Comparison of ENCODE assay signal across 19 cellular contexts in the genomic region with DNA sequence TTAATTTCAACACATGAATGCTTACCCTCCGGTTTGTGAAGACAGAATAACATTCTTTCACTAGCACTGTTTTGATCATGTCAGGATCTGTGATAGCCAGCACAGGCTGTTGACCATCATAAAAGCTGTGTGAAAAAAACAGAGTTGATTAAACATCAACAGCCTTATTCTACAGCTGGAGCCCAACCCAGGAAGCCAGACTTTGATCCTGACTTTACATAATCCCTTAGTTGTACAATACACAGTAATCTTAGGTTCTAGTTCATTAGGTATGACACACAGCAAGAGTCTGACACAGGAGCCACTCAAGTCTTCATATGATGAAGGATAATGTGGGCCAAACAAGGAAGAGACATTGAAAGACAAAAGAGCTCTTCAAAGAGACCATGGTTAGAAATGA. TPM values are rescaled to one million over a fixed set of nuclear protein-coding genes. Genes with fewer than 3 reads are reported as not detected.
DNase-seq lines count a peak whose midpoint lies in the region; ATAC-seq, FAIRE-seq and TF ChIP-seq lines count a peak whose summit lies in the region.
"Had no signal": no experiment of that assay in that cellular context is flagged by ENCODE, and none has a peak within 500 bp of the region (broad histone marks: within the 10 kb centered on the region; RNA-seq: fewer than 3 reads in every experiment).

No MANE protein-coding gene starts in this region.

- no peak overlapping the region for H3K4me3 ChIP-seq in Peyer's patch
- no peak overlapping the region for H3K4me3 ChIP-seq in HepG2 (replicated peaks in 1 of 3; ENCODE audit: insufficient read depth in 1 of 3, low read depth in 2 of 3, low read length in 3 of 3)
- H3K4me3 ChIP-seq: GM23338, K562 had no signal

- peak in 1 of 2 experiments; percentile 72; a peak in 1 of 4 replicates for TF ChIP-seq EP300 in HepG2 (IDR thresholded peaks at IDR 0.05; ENCODE audit: low read depth in 2 of 2, low read length in 2 of 2)
- no peak for TF ChIP-seq EP300 in HepG2 (CRISPR knock-in tag; IDR thresholded peaks at IDR 0.05; ENCODE audit: borderline replicate concordance)

- FAIRE-seq in HepG2 (lab: Jason Lieb, UNC) (peak; percentile 42), GM19239 (lab: Jason Lieb, UNC) (no peak)
- FAIRE-seq: G401.6, K562 had no signal

- peak overlapping the region; percentile 51 for H3K4me2 ChIP-seq in HepG2 (ENCODE audit: low read depth, low read length)
- H3K4me2 ChIP-seq: GM23338 had no signal

- H2AFZ ChIP-seq in HepG2 (ENCODE audit: low read length): no peak overlapping the region
- H2AFZ ChIP-seq: GM23338 had no signal

- no peaks in the 10 kb centered on the region for H3K79me2 ChIP-seq in HepG2 (ENCODE audit: insufficient read depth, low read length)

- H3K4me1 ChIP-seq in Peyer's patch (peaks cover 0 to 3% (median 0%) of the 10 kb centered on the region in 4 donors), HepG2 (ENCODE audit: insufficient read depth, low read length) (peaks cover 31% of the 10 kb centered on the region)

- DNase-seq in Peyer's patch (peak in 1 of 3 donors; percentile 75), epithelial cell of prostate (ENCODE audit: low read depth, low spot score) (no peak), HepG2 (ENCODE audit: low spot score) (peak; percentile 85), renal cortical epithelial cell (ENCODE audit: low read depth) (peak; percentile 85), SHP77 treated with DMSO at 0.1 percent for 48 hours (lab: John Stamatoyannopoulos, UW) (no peak), NCI-H82 treated with DMSO at 0.1 percent for 48 hours (lab: John Stamatoyannopoulos, UW; ENCODE audit: unreplicated experiment) (no peak), GM19239 (ENCODE audit: insufficient read length, low spot score) (no peak)
- DNase-seq: C1 segment of cervical spinal cord, HCEC 1CT, NCI-H1105 treated with DMSO at 0.1 percent for 48 hours, NCI-H1694 treated with DMSO at 0.1 percent for 48 hours, NCI-H510A, NCI-H82, PC-3, SW 1271 had no signal

- in situ Hi-C loops in HepG2 (cut with HindIII; ENCODE audit: extremely low pct_ligation_motif_present, low pct_unique_long_range_greater_than_20kb): no loop called here

- POLR2A ChIA-PET in HepG2 (lab: Yijun Ruan, JAX): interaction anchor here (0.7 to 1.2 kb wide), 4 partner anchors 12 to 156 kb away, joined by 3 to 5 read pairs (median 3); partner anchors contain the start of genes TRIM4 and ZSCAN25

- H3K9ac ChIP-seq in HepG2 (ENCODE audit: insufficient read depth, low read depth, low read length): no peak overlapping the region

- CTCF ChIA-PET in HepG2 (lab: Yijun Ruan, JAX; ENCODE audit: low intra/inter-chr PET ratio, low total read pairs): no interaction called here

- intact Hi-C loops in HepG2 (cut with micrococcal nuclease; ENCODE audit: unreplicated experiment): no loop called here

- no peaks in the 10 kb centered on the region for H4K20me1 ChIP-seq in HepG2 (ENCODE audit: insufficient read depth, low read length)

- H3K36me3 ChIP-seq in Peyer's patch: no peaks in the 10 kb centered on the region
- H3K36me3 ChIP-seq in HepG2 (replicated peaks in 1 of 2; ENCODE audit: control insufficient read depth in 1 of 2, insufficient read depth in 2 of 2, low read length in 2 of 2): no peaks in the 10 kb centered on the region

- peak; percentile 84 for ATAC-seq in HepG2
- ATAC-seq: GM23338, K562, PC-3 had no signal

- WGBS in HepG2 (ENCODE audit: low lambda C conversion rate): 4% methylated on average over 1 of the region's 1 CpG

- H3K27me3 ChIP-seq in Peyer's patch: no peaks in the 10 kb centered on the region
- H3K27me3 ChIP-seq in HepG2 (ENCODE audit: control insufficient read depth in 1 of 2, insufficient read depth in 2 of 2, low read length in 2 of 2): no peaks in the 10 kb centered on the region

- H3K9me3 ChIP-seq in Peyer's patch: no peaks in the 10 kb centered on the region
- H3K9me3 ChIP-seq in HepG2 (ENCODE audit: low read length): peaks cover 10% of the 10 kb centered on the region; the same call in 1 of the 2 replicates

- H3K27ac ChIP-seq in Peyer's patch (peak overlapping the region in 3 of 4 donors; percentile 30 to 72 (median 69)), epithelial cell of prostate (peak overlapping the region; percentile 33), HepG2 (ENCODE audit: extremely low read length, insufficient read depth, low read length) (peak overlapping the region; percentile 20)

- peak in 1 of 2 donors; percentile 21 for TF ChIP-seq POLR2A in Peyer's patch (IDR thresholded peaks at IDR 0.05)
- TF ChIP-seq POLR2A in HepG2 (IDR thresholded peaks at IDR 0.05; ENCODE audit: insufficient read depth in 1 of 2, low read depth in 2 of 2, low read length in 2 of 2): no peak

- TF ChIP-seq RAD21 in HepG2 (CRISPR knock-in tag; IDR thresholded peaks at IDR 0.05): no peak

- BruUV-seq in HepG2 (replicated peaks; lab: Mats Ljungman, UMichigan): no TSS peak

- TF ChIP-seq CTCF in Peyer's patch (IDR thresholded peaks at IDR 0.05): no peak
- TF ChIP-seq CTCF in HepG2 (CRISPR knock-in tag; IDR thresholded peaks at IDR 0.05): no peak

RNA-seq across cellular contexts. Expression of gene CYP3A4, which starts 11.4 kb away (rescaled TPM):
- 1,000 to 10,000 TPM in 1 of 4 donors, 100 to 1,000 TPM in 2, 10 to 100 TPM in 1; 16.5 to 3,180 (median 690) TPM for total RNA-seq in Peyer's patch
- 0.11 and 0.35 TPM in 2 replicates for total RNA-seq in HepG2 (2016; rRNA removed; fragmentation: Illumina TruSeq; extraction: Trizol)
- 0.09 TPM in 1 of 2 replicates, not detected in the other for total RNA-seq in HepG2 (2016; cell fraction: cytosol; rRNA removed; fragmentation: Illumina TruSeq; extraction: Trizol; ENCODE audit: low read depth)
- 0.17 and 0.18 TPM in 2 replicates for total RNA-seq in HepG2 (2016; cell fraction: insoluble cytoplasmic fraction; rRNA removed; fragmentation: Illumina TruSeq; extraction: Trizol)
- total RNA-seq in HepG2 (2016; cell fraction: membrane; rRNA removed; fragmentation: Illumina TruSeq; extraction: Trizol): 0.25 and 0.28 TPM in 2 replicates
- 0.53 TPM in 1 of 2 replicates, not detected in the other for total RNA-seq in HepG2 (2016; cell fraction: nucleus; rRNA removed; fragmentation: Illumina TruSeq; extraction: Trizol)
- polyA plus RNA-seq in HepG2 (2011; rRNA removed): 0.07 and 0.24 TPM in 2 replicates
- polyA plus RNA-seq in HepG2 (2011; cell fraction: cytosol; rRNA removed): 0.07 and 0.10 TPM in 2 replicates
- polyA plus RNA-seq in HepG2 (2011; cell fraction: nucleus; rRNA removed): 0.13 and 0.28 TPM in 2 replicates
- polyA plus RNA-seq in HepG2 (2012): 0.32 and 0.55 TPM in 2 replicates
- polyA plus RNA-seq in HepG2 (2016; cell fraction: cytosol; fragmentation: Illumina TruSeq; extraction: Trizol; ENCODE audit: low read depth): 0.09 TPM in 1 of 2 replicates, not detected in the other
- 0.21 and 0.24 TPM in 2 replicates for polyA plus RNA-seq in HepG2 (2016; cell fraction: insoluble cytoplasmic fraction; fragmentation: Illumina TruSeq; extraction: Trizol; ENCODE audit: low read depth)
- 0.07 and 0.09 TPM in 2 replicates for polyA plus RNA-seq in HepG2 (2016; cell fraction: membrane; fragmentation: Illumina TruSeq; extraction: Trizol; ENCODE audit: low read depth)
- 0.31 and 0.35 TPM in 2 replicates for polyA plus RNA-seq in HepG2 (2016; cell fraction: nucleus; fragmentation: Illumina TruSeq; extraction: Trizol; ENCODE audit: insufficient read depth, low read depth)
- polyA minus RNA-seq in HepG2 (2011; rRNA and poly(A)+ RNA removed; ENCODE audit: low replicate concordance): 0.08 TPM in 1 of 2 replicates, not detected in the other
- polyA minus RNA-seq in HepG2 (2011; cell fraction: cytosol; rRNA and poly(A)+ RNA removed): not detected in 2 replicates
- polyA minus RNA-seq in HepG2 (2011; cell fraction: nucleus; rRNA and poly(A)+ RNA removed): 0.75 TPM in 1 of 2 replicates, not detected in the other
- 0.69 TPM in 1 of 2 replicates, not detected in the other for total RNA-seq in renal cortical epithelial cell
- total RNA-seq: GM23338, PC-3, SK-MEL-5 had no signal
- polyA plus RNA-seq: GM23338 had no signal

RNA-seq across cellular contexts. Expression of gene CYP3A7, which starts 37.6 kb away (rescaled TPM):
- total RNA-seq in Peyer's patch (1 to 10 TPM in 1 of 4 donors, under 1 TPM in 1, not detected in 2; 0.76 to 5.3 TPM), HepG2 (2016; rRNA removed; fragmentation: Illumina TruSeq; extraction: Trizol) (6.4 and 6.6 TPM in 2 replicates), renal cortical epithelial cell (not detected in 2 replicates)
- total RNA-seq in HepG2 (2016; cell fraction: cytosol; rRNA removed; fragmentation: Illumina TruSeq; extraction: Trizol; ENCODE audit: low read depth): 1.1 and 1.4 TPM in 2 replicates
- total RNA-seq in HepG2 (2016; cell fraction: insoluble cytoplasmic fraction; rRNA removed; fragmentation: Illumina TruSeq; extraction: Trizol): 5.7 and 6.4 TPM in 2 replicates
- total RNA-seq in HepG2 (2016; cell fraction: membrane; rRNA removed; fragmentation: Illumina TruSeq; extraction: Trizol): 2.3 and 2.5 TPM in 2 replicates
- 6.7 and 7.7 TPM in 2 replicates for total RNA-seq in HepG2 (2016; cell fraction: nucleus; rRNA removed; fragmentation: Illumina TruSeq; extraction: Trizol)
- polyA plus RNA-seq in HepG2 (2011; rRNA removed): 5.7 and 5.8 TPM in 2 replicates
- 1.5 and 3.1 TPM in 2 replicates for polyA plus RNA-seq in HepG2 (2011; cell fraction: cytosol; rRNA removed)
- 5.9 and 6.8 TPM in 2 replicates for polyA plus RNA-seq in HepG2 (2011; cell fraction: nucleus; rRNA removed)
- 10.4 and 10.9 TPM in 2 replicates for polyA plus RNA-seq in HepG2 (2012)
- 0.79 and 0.80 TPM in 2 replicates for polyA plus RNA-seq in HepG2 (2016; cell fraction: cytosol; fragmentation: Illumina TruSeq; extraction: Trizol; ENCODE audit: low read depth)
- 5.8 and 6.0 TPM in 2 replicates for polyA plus RNA-seq in HepG2 (2016; cell fraction: insoluble cytoplasmic fraction; fragmentation: Illumina TruSeq; extraction: Trizol; ENCODE audit: low read depth)
- polyA plus RNA-seq in HepG2 (2016; cell fraction: membrane; fragmentation: Illumina TruSeq; extraction: Trizol; ENCODE audit: low read depth): 1.9 and 2.2 TPM in 2 replicates
- 7.5 and 7.8 TPM in 2 replicates for polyA plus RNA-seq in HepG2 (2016; cell fraction: nucleus; fragmentation: Illumina TruSeq; extraction: Trizol; ENCODE audit: insufficient read depth, low read depth)
- 0.38 TPM in 1 of 2 replicates, not detected in the other for polyA minus RNA-seq in HepG2 (2011; rRNA and poly(A)+ RNA removed; ENCODE audit: low replicate concordance)
- polyA minus RNA-seq in HepG2 (2011; cell fraction: cytosol; rRNA and poly(A)+ RNA removed): 1.8 and 1.9 TPM in 2 replicates
- 5.2 and 8.2 TPM in 2 replicates for polyA minus RNA-seq in HepG2 (2011; cell fraction: nucleus; rRNA and poly(A)+ RNA removed)
- total RNA-seq: GM23338, K562, PC-3, SK-MEL-5 had no signal

RNA-seq across cellular contexts. Expression of gene CYP3A43, which starts 55.2 kb away (rescaled TPM):
- total RNA-seq in Peyer's patch: under 1 TPM in 1 of 4 donors, not detected in 3; 0.95 TPM
- total RNA-seq in HepG2 (2016; rRNA removed; fragmentation: Illumina TruSeq; extraction: Trizol): 0.55 and 3.1 TPM in 2 replicates
- total RNA-seq in HepG2 (2016; cell fraction: cytosol; rRNA removed; fragmentation: Illumina TruSeq; extraction: Trizol; ENCODE audit: low read depth): 0.53 and 1.0 TPM in 2 replicates
- total RNA-seq in HepG2 (2016; cell fraction: insoluble cytoplasmic fraction; rRNA removed; fragmentation: Illumina TruSeq; extraction: Trizol): 0.18 and 2.9 TPM in 2 replicates
- 0.31 and 0.69 TPM in 2 replicates for total RNA-seq in HepG2 (2016; cell fraction: membrane; rRNA removed; fragmentation: Illumina TruSeq; extraction: Trizol)
- total RNA-seq in HepG2 (2016; cell fraction: nucleus; rRNA removed; fragmentation: Illumina TruSeq; extraction: Trizol): 5.4 and 8.3 TPM in 2 replicates
- 2.3 and 2.4 TPM in 2 replicates for polyA plus RNA-seq in HepG2 (2011; rRNA removed)
- 0.54 and 0.79 TPM in 2 replicates for polyA plus RNA-seq in HepG2 (2011; cell fraction: cytosol; rRNA removed)
- 3.7 and 7.4 TPM in 2 replicates for polyA plus RNA-seq in HepG2 (2011; cell fraction: nucleus; rRNA removed)
- 1.7 and 4.7 TPM in 2 replicates for polyA plus RNA-seq in HepG2 (2012)
- 0.09 and 0.25 TPM in 2 replicates for polyA plus RNA-seq in HepG2 (2016; cell fraction: cytosol; fragmentation: Illumina TruSeq; extraction: Trizol; ENCODE audit: low read depth)
- polyA plus RNA-seq in HepG2 (2016; cell fraction: insoluble cytoplasmic fraction; fragmentation: Illumina TruSeq; extraction: Trizol; ENCODE audit: low read depth): 0.34 TPM in 1 of 2 replicates, not detected in the other
- polyA plus RNA-seq in HepG2 (2016; cell fraction: membrane; fragmentation: Illumina TruSeq; extraction: Trizol; ENCODE audit: low read depth): 0.28 TPM in 1 of 2 replicates, not detected in the other
- 5.7 and 6.2 TPM in 2 replicates for polyA plus RNA-seq in HepG2 (2016; cell fraction: nucleus; fragmentation: Illumina TruSeq; extraction: Trizol; ENCODE audit: insufficient read depth, low read depth)
- polyA minus RNA-seq in HepG2 (2011; rRNA and poly(A)+ RNA removed; ENCODE audit: low replicate concordance): not detected in 2 replicates
- not detected in 2 replicates for polyA minus RNA-seq in HepG2 (2011; cell fraction: cytosol; rRNA and poly(A)+ RNA removed)
- polyA minus RNA-seq in HepG2 (2011; cell fraction: nucleus; rRNA and poly(A)+ RNA removed): 7.3 and 8.2 TPM in 2 replicates
- total RNA-seq in renal cortical epithelial cell: not detected in 2 replicates
- total RNA-seq: GM23338, K562, PC-3, SK-MEL-5 had no signal
- polyA plus RNA-seq: GM23338, K562 had no signal

Comparison
In these comparisons a context has a peak if more than half of its experiments do, and no peak if none do; other contexts are left out.
1. DNase-seq: peak in HepG2 (single experiment) and renal cortical epithelial cell (single experiment); none in epithelial cell of prostate (single experiment), SHP77 treated with DMSO at 0.1 percent for 48 hours (single experiment), NCI-H82 treated with DMSO at 0.1 percent for 48 hours (single experiment) and GM19239 (single experiment).
2. RNA of gene CYP3A4, which starts 11.4 kb away (total RNA-seq): 16.5 to 3,180 TPM in Peyer's patch; 0.09 to 0.53 TPM in HepG2 and 0.69 TPM in renal cortical epithelial cell; every median in the first group is over 10 times any median in the second.
3. Peak in every context shown above with its lines, with median percentiles within 50 percentile points of each other: H3K27ac ChIP-seq.